ENCODE assay signal across 34 cellular contexts in genomic region chr6:52894278-52894677, GRCh38. TPM values are rescaled to one million over a fixed set of nuclear protein-coding genes. Genes with fewer than 3 reads are reported as not detected.
"Had no signal": no experiment of that assay in that cellular context is flagged by ENCODE, and none has a peak within 500 bp of the region (broad histone marks: within the 10 kb centered on the region; RNA-seq: fewer than 3 reads in every experiment).

No MANE protein-coding gene starts in this region.

- FAIRE-seq: bronchial epithelial cell had no signal

- H3K36me3 ChIP-seq: esophagus muscularis mucosa, gastrocnemius medialis, WERI-Rb-1 had no signal

- H3K27ac Mint-ChIP-seq: activated B cell treated with CpG ODN at 0.5 μM for 24 hours; activated CD8-positive, alpha-beta T cell treated with anti-CD3 and anti-CD28 coated beads for 36 hours; activated naive CD8-positive, alpha-beta T cell; brain; dendritic cell treated with granulocyte-macrophage colony-stimulating factor and Interleukin-4, amounts not matched to agents 40 ng/mL and 50 ng/mL, for 4 days; effector memory CD8-positive, alpha-beta T cell; T-helper 17 cell; T-helper 2 cell treated with Interferon-gamma antibody and Interleukin-4, amounts not matched to agents 5 μg/mL and 100 μg/mL, for 36 hours had no signal

- H3K27ac ChIP-seq: coronary artery, dorsolateral prefrontal cortex, esophagus muscularis mucosa, foreskin keratinocyte, gastrocnemius medialis, WERI-Rb-1 had no signal

- H3K36me3 Mint-ChIP-seq: activated naive CD8-positive, alpha-beta T cell; brain had no signal

- H3K4me3 ChIP-seq: coronary artery, dorsolateral prefrontal cortex, esophagus muscularis mucosa, gastrocnemius medialis had no signal

- H3K4me1 Mint-ChIP-seq: activated B cell treated with CpG ODN at 0.5 μM for 24 hours; brain; central memory CD8-positive, alpha-beta T cell had no signal

- ATAC-seq: activated CD4-positive, CD25-positive, alpha-beta regulatory T cell treated with anti-CD3 and anti-CD28 coated beads, Interleukin-2, amount 50 U/mL, for 24 hours; activated T-cell treated with anti-CD3 and anti-CD28 coated beads, Interleukin-2, amount 50 U/mL, for 4 hours; effector memory CD8-positive, alpha-beta T cell; foreskin keratinocyte; gastrocnemius medialis; T-helper 17 cell had no signal

- DNase-seq: activated B cell treated with CpG ODN at 0.5 μM for 24 hours; activated CD4-positive, alpha-beta T cell treated with anti-CD3 and anti-CD28 coated beads for 48 hours; activated CD4-positive, alpha-beta T cell treated with anti-CD3 and anti-CD28 coated beads, Interleukin-2, amount 50 U/mL, for 1 hour; activated CD4-positive, alpha-beta T cell treated with anti-CD3 and anti-CD28 coated beads, Interleukin-2, amount 50 U/mL, for 48 hours; activated CD8-positive, alpha-beta memory T cell treated with anti-CD3 and anti-CD28 coated beads for 24 hours; activated CD8-positive, alpha-beta T cell treated with anti-CD3 and anti-CD28 coated beads for 36 hours; activated gamma-delta T cell; activated naive CD4-positive, alpha-beta T cell; activated naive CD4-positive, alpha-beta T cell treated with anti-CD3 and anti-CD28 coated beads, Interleukin-2, amount 50 U/mL, for 16 hours; activated T-cell treated with anti-CD3 and anti-CD28 coated beads, Interleukin-2, amount 50 U/mL, for 4 hours; amygdala; aorta; dorsolateral prefrontal cortex; effector CD4-positive, alpha-beta T cell; effector memory CD8-positive, alpha-beta T cell; foreskin keratinocyte; gastrocnemius medialis; glutamatergic neuron; T-helper 1 cell; T-helper 17 cell; T1000; WERI-Rb-1 had no signal

- H3K27me3 Mint-ChIP-seq: dendritic cell treated with granulocyte-macrophage colony-stimulating factor and Interleukin-4, amounts not matched to agents 40 ng/mL and 50 ng/mL, for 4 days had no signal

- H3K9me3 Mint-ChIP-seq: activated CD8-positive, alpha-beta T cell treated with anti-CD3 and anti-CD28 coated beads for 36 hours; central memory CD8-positive, alpha-beta T cell; effector memory CD8-positive, alpha-beta T cell; T-helper 2 cell treated with Interferon-gamma antibody and Interleukin-4, amounts not matched to agents 5 μg/mL and 100 μg/mL, for 36 hours had no signal

- H3K27me3 ChIP-seq: dorsolateral prefrontal cortex, esophagus muscularis mucosa, gastrocnemius medialis had no signal

- H3K9me3 ChIP-seq: esophagus muscularis mucosa, gastrocnemius medialis had no signal

- H3K4me1 ChIP-seq: esophagus muscularis mucosa, foreskin keratinocyte, gastrocnemius medialis had no signal

- H3K4me3 Mint-ChIP-seq: activated B cell treated with CpG ODN at 0.5 μM for 24 hours; activated CD8-positive, alpha-beta T cell treated with anti-CD3 and anti-CD28 coated beads for 36 hours; activated naive CD8-positive, alpha-beta T cell; activated T-cell treated with anti-CD3 and anti-CD28 coated beads, Interleukin-2, amount 50 U/mL, for 4 hours; brain; central memory CD8-positive, alpha-beta T cell; dendritic cell treated with granulocyte-macrophage colony-stimulating factor and Interleukin-4, amounts not matched to agents 40 ng/mL and 50 ng/mL, for 4 days; effector memory CD8-positive, alpha-beta T cell; T-helper 17 cell; T-helper 2 cell treated with Interferon-gamma antibody and Interleukin-4, amounts not matched to agents 5 μg/mL and 100 μg/mL, for 36 hours had no signal

RNA-seq across cellular contexts. Expression of gene GSTA3, which starts 15.2 kb away (rescaled TPM):
- total RNA-seq: activated B cell treated with CpG ODN at 0.5 μM for 24 hours; activated CD8-positive, alpha-beta T cell treated with anti-CD3 and anti-CD28 coated beads for 36 hours; activated T-cell treated with anti-CD3 and anti-CD28 coated beads, Interleukin-2, amount 50 U/mL, for 4 hours; aorta; bronchial epithelial cell; cardiac septum; cerebellum; dorsolateral prefrontal cortex; esophagus muscularis mucosa; foreskin keratinocyte; gastrocnemius medialis; T-helper 17 cell had no signal
- polyA plus RNA-seq: aorta, foreskin keratinocyte had no signal

RNA-seq across cellular contexts. Expression of gene GSTA5, which starts 53.7 kb away (rescaled TPM):
- total RNA-seq: activated B cell treated with CpG ODN at 0.5 μM for 24 hours; activated CD8-positive, alpha-beta T cell treated with anti-CD3 and anti-CD28 coated beads for 36 hours; activated T-cell treated with anti-CD3 and anti-CD28 coated beads, Interleukin-2, amount 50 U/mL, for 4 hours; aorta; bronchial epithelial cell; cardiac septum; cerebellum; dorsolateral prefrontal cortex; esophagus muscularis mucosa; foreskin keratinocyte; gastrocnemius medialis; T-helper 17 cell had no signal
- polyA plus RNA-seq: adipose tissue, aorta, foreskin keratinocyte had no signal
